18 cellular contexts compared by ENCODE assay signal in genomic region chr3:153973722-153974121, GRCh38.
DNase-seq lines count a peak whose midpoint lies in the region; ATAC-seq and TF ChIP-seq lines count a peak whose summit lies in the region.
"Had no signal": no experiment of that assay in that cellular context is flagged by ENCODE, and none has a peak within 500 bp of the region (broad histone marks: within the 10 kb centered on the region; RNA-seq: fewer than 3 reads in every experiment).

No MANE protein-coding gene starts in this region.

- no peaks in the 10 kb centered on the region for H3K9me3 Mint-ChIP-seq in brain
- H3K9me3 Mint-ChIP-seq: activated naive CD8-positive, alpha-beta T cell treated with anti-CD3 and anti-CD28 coated beads, Interleukin-2, amount 10 ng/mL, durations not matched to agents 7 days and 5 days; neural crest cell had no signal

- no peaks in the 10 kb centered on the region for H3K9me3 ChIP-seq in T-helper 17 cell (ENCODE audit: control insufficient read depth, low read length, poor library complexity, severe bottlenecking)
- H3K9me3 ChIP-seq: colonic mucosa, testis had no signal

- H3K36me3 Mint-ChIP-seq in brain (no peaks in the 10 kb centered on the region), T-helper 17 cell (ENCODE audit: low read depth) (no peaks in the 10 kb centered on the region)
- H3K36me3 Mint-ChIP-seq: activated CD8-positive, alpha-beta memory T cell treated with anti-CD3 and anti-CD28 coated beads, Interleukin-2, amount 10 ng/mL, durations not matched to agents 7 days and 5 days; activated naive CD8-positive, alpha-beta T cell treated with anti-CD3 and anti-CD28 coated beads, Interleukin-2, amount 10 ng/mL, durations not matched to agents 7 days and 5 days; CD14-positive monocyte had no signal

- no peaks in the 10 kb centered on the region for H3K27me3 Mint-ChIP-seq in brain
- H3K27me3 Mint-ChIP-seq in T-helper 17 cell = peaks cover 22% of the 10 kb centered on the region

- H3K27ac Mint-ChIP-seq in brain = peak overlapping the region in 3 of 5 experiments; percentile 58 to 85 (median 79)
- no peak overlapping the region for H3K27ac Mint-ChIP-seq in T-helper 17 cell
- H3K27ac Mint-ChIP-seq: activated CD8-positive, alpha-beta memory T cell treated with anti-CD3 and anti-CD28 coated beads, Interleukin-2, amount 10 ng/mL, durations not matched to agents 7 days and 5 days; activated naive CD8-positive, alpha-beta T cell treated with anti-CD3 and anti-CD28 coated beads, Interleukin-2, amount 10 ng/mL, durations not matched to agents 7 days and 5 days; CD14-positive monocyte had no signal

- POLR2A ChIA-PET in GM10248 (lab: Yijun Ruan, JAX) = no interaction called here

- CTCF ChIA-PET in GM10248 (lab: Yijun Ruan, JAX) = interaction anchor here (1.0 kb wide), 1 partner anchor 279 kb away, joined by 3 read pairs; no protein-coding TSS in a partner anchor

- peaks cover 54% of the 10 kb centered on the region for H3K4me1 Mint-ChIP-seq in brain
- peaks cover 4% of the 10 kb centered on the region for H3K4me1 Mint-ChIP-seq in T-helper 17 cell
- H3K4me1 Mint-ChIP-seq: activated naive CD8-positive, alpha-beta T cell treated with anti-CD3 and anti-CD28 coated beads, Interleukin-2, amount 10 ng/mL, durations not matched to agents 7 days and 5 days; CD14-positive monocyte had no signal

- no peak for TF ChIP-seq CTCF in brain (conservative IDR thresholded peaks at IDR 0.05)
- TF ChIP-seq CTCF in GM10248 (IDR thresholded peaks at IDR 0.05; ENCODE audit: control extremely low read depth, extremely low read depth, low read depth, missing control alignments) = no peak

- ATAC-seq in GM19025 (IDR thresholded peaks at IDR 0.05; ENCODE audit: low read depth, unreplicated experiment) (peak; percentile 48), GM21619 (IDR thresholded peaks at IDR 0.05; ENCODE audit: unreplicated experiment) (peak; percentile 47), HG03066 (IDR thresholded peaks at IDR 0.05; ENCODE audit: low read depth, unreplicated experiment) (peak; percentile 56), T-helper 17 cell (no peak)
- ATAC-seq: activated CD8-positive, alpha-beta memory T cell treated with anti-CD3 and anti-CD28 coated beads, Interleukin-2, amount 10 ng/mL, durations not matched to agents 7 days and 5 days; esophagus mucosa; Right ventricle myocardium inferior had no signal

- DNase-seq in T-helper 17 cell = no peak
- no peak for DNase-seq in activated CD4-positive, CD25-positive, alpha-beta regulatory T cell treated with anti-CD3 and anti-CD28 coated beads, Interleukin-2, amount 50 U/mL, for 72 hours
- no peak for DNase-seq in GM10248 (ENCODE audit: extremely low spot score)
- DNase-seq in activated effector memory CD4-positive, alpha-beta T cell treated with anti-CD3 and anti-CD28 coated beads, Interleukin-2, amount 50 U/mL, for 16 hours = no peak
- DNase-seq: activated CD8-positive, alpha-beta memory T cell treated with anti-CD3 and anti-CD28 coated beads, Interleukin-2, amount 10 ng/mL, durations not matched to agents 7 days and 5 days; activated naive CD8-positive, alpha-beta T cell treated with anti-CD3 and anti-CD28 coated beads, Interleukin-2, amount 10 ng/mL, durations not matched to agents 7 days and 5 days; colonic mucosa; hypothalamus; NCI-H1092; testis had no signal

- H3K4me3 Mint-ChIP-seq in brain = peak overlapping the region in 1 of 5 experiments; percentile 20
- no peak overlapping the region for H3K4me3 Mint-ChIP-seq in T-helper 17 cell
- H3K4me3 Mint-ChIP-seq: activated CD8-positive, alpha-beta memory T cell treated with anti-CD3 and anti-CD28 coated beads, Interleukin-2, amount 10 ng/mL, durations not matched to agents 7 days and 5 days; activated naive CD8-positive, alpha-beta T cell treated with anti-CD3 and anti-CD28 coated beads, Interleukin-2, amount 10 ng/mL, durations not matched to agents 7 days and 5 days; CD14-positive monocyte; neural crest cell had no signal
